1 cellular context compared by ENCODE assay signal in genomic region chr11:129258205-129258604, GRCh38.
TF ChIP-seq lines count a peak whose summit lies in the region.

No MANE protein-coding gene starts in this region.

TF ChIP-seq in WTC11, 78 proteins besides CTCF, POLR2A, EP300 and RAD21 (continued from another document):
- TF ChIP-seq ZNF532 (CRISPR knock-in tag; IDR thresholded peaks at IDR 0.05; ENCODE audit: borderline replicate concordance) (no peak), AR (CRISPR knock-in tag; IDR thresholded peaks at IDR 0.05) (no peak), PREB (CRISPR knock-in tag; IDR thresholded peaks at IDR 0.05; ENCODE audit: borderline replicate concordance) (no peak), GTF2I (CRISPR knock-in tag; conservative IDR thresholded peaks at IDR 0.05) (no peak)
